Comparison of ENCODE assay signal across 1 cellular context in the genomic region with DNA sequence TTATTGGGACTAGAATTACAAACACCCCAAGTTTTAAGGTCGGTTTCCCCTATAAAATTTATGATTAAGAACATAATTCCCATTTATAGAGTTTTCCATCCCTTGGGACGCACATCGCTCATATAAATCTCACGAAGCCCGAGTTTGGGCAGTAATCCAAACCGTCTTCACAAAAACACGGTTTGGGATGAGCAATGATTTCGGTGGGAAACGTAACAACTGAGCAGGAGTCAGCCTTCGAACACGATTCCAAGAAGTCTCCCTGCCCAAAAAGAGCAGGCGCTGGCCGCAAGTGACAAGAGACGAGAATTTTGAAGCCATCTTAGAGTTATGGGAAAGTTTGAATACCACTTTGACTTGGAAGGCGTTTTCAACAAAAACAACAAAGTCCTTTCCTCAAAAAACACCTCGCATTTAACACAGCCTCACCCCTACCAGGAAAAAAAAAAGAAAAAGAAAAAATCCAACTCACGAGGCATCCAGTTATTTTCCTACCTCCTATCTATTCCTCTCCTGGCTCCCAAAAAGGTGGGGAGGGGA.
TF ChIP-seq lines count a peak whose summit lies in the region.

No MANE protein-coding gene starts in this region.

TF ChIP-seq in K562, 482 proteins besides CTCF, POLR2A, EP300 and RAD21 (continued from another document):
- TF ChIP-seq, protein P1, sequence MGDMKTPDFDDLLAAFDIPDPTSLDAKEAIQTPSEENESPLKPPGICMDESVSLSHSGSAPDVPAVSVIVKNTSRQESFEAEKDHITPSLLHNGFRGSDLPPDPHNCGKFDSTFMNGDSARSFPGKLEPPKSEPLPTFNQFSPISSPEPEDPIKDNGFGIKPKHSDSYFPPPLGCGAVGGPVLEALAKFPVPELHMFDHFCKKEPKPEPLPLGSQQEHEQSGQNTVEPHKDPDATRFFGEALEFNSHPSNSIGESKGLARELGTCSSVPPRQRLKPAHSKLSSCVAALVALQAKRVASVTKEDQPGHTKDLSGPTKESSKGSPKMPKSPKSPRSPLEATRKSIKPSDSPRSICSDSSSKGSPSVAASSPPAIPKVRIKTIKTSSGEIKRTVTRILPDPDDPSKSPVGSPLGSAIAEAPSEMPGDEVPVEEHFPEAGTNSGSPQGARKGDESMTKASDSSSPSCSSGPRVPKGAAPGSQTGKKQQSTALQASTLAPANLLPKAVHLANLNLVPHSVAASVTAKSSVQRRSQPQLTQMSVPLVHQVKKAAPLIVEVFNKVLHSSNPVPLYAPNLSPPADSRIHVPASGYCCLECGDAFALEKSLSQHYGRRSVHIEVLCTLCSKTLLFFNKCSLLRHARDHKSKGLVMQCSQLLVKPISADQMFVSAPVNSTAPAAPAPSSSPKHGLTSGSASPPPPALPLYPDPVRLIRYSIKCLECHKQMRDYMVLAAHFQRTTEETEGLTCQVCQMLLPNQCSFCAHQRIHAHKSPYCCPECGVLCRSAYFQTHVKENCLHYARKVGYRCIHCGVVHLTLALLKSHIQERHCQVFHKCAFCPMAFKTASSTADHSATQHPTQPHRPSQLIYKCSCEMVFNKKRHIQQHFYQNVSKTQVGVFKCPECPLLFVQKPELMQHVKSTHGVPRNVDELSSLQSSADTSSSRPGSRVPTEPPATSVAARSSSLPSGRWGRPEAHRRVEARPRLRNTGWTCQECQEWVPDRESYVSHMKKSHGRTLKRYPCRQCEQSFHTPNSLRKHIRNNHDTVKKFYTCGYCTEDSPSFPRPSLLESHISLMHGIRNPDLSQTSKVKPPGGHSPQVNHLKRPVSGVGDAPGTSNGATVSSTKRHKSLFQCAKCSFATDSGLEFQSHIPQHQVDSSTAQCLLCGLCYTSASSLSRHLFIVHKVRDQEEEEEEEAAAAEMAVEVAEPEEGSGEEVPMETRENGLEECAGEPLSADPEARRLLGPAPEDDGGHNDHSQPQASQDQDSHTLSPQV (IDR thresholded peaks at IDR 0.05) = peak; percentile 56; the same call in 1 of the 2 replicates
- TF ChIP-seq, protein P2, sequence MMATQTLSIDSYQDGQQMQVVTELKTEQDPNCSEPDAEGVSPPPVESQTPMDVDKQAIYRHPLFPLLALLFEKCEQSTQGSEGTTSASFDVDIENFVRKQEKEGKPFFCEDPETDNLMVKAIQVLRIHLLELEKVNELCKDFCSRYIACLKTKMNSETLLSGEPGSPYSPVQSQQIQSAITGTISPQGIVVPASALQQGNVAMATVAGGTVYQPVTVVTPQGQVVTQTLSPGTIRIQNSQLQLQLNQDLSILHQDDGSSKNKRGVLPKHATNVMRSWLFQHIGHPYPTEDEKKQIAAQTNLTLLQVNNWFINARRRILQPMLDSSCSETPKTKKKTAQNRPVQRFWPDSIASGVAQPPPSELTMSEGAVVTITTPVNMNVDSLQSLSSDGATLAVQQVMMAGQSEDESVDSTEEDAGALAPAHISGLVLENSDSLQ (IDR thresholded peaks at IDR 0.05) = no peak
- TF ChIP-seq NONO (IDR thresholded peaks at IDR 0.05; ENCODE audit: low read depth in 2 of 2, low read length in 1 of 2) (no peak), BRCA1 (IDR thresholded peaks at IDR 0.05) (no peak), BRCA1 (CRISPR knock-in tag; IDR thresholded peaks at IDR 0.05) (no peak), ZNF766 (CRISPR knock-in tag; conservative IDR thresholded peaks at IDR 0.05) (no peak), ZNF408 (CRISPR knock-in tag; IDR thresholded peaks at IDR 0.05; ENCODE audit: low read depth) (no peak), PHF20 (IDR thresholded peaks at IDR 0.05; ENCODE audit: partially characterized antibody) (no peak), YY1 (IDR thresholded peaks at IDR 0.05; ENCODE audit: borderline replicate concordance in 1 of 3, control insufficient read depth in 1 of 3, extremely low read depth in 1 of 3, insufficient read depth in 3 of 3, insufficient read length in 1 of 3, insufficient replicate concordance in 2 of 3, low read depth in 1 of 3, low read length in 2 of 3) (peak in 1 of 3 experiments; percentile 18), ELF1 (tag; IDR thresholded peaks at IDR 0.05) (no peak)
- TF ChIP-seq, protein P3, sequence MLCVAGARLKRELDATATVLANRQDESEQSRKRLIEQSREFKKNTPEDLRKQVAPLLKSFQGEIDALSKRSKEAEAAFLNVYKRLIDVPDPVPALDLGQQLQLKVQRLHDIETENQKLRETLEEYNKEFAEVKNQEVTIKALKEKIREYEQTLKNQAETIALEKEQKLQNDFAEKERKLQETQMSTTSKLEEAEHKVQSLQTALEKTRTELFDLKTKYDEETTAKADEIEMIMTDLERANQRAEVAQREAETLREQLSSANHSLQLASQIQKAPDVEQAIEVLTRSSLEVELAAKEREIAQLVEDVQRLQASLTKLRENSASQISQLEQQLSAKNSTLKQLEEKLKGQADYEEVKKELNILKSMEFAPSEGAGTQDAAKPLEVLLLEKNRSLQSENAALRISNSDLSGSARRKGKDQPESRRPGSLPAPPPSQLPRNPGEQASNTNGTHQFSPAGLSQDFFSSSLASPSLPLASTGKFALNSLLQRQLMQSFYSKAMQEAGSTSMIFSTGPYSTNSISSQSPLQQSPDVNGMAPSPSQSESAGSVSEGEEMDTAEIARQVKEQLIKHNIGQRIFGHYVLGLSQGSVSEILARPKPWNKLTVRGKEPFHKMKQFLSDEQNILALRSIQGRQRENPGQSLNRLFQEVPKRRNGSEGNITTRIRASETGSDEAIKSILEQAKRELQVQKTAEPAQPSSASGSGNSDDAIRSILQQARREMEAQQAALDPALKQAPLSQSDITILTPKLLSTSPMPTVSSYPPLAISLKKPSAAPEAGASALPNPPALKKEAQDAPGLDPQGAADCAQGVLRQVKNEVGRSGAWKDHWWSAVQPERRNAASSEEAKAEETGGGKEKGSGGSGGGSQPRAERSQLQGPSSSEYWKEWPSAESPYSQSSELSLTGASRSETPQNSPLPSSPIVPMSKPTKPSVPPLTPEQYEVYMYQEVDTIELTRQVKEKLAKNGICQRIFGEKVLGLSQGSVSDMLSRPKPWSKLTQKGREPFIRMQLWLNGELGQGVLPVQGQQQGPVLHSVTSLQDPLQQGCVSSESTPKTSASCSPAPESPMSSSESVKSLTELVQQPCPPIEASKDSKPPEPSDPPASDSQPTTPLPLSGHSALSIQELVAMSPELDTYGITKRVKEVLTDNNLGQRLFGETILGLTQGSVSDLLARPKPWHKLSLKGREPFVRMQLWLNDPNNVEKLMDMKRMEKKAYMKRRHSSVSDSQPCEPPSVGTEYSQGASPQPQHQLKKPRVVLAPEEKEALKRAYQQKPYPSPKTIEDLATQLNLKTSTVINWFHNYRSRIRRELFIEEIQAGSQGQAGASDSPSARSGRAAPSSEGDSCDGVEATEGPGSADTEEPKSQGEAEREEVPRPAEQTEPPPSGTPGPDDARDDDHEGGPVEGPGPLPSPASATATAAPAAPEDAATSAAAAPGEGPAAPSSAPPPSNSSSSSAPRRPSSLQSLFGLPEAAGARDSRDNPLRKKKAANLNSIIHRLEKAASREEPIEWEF (CRISPR knock-in tag; IDR thresholded peaks at IDR 0.05) = no peak
